Comparison of ENCODE assay signal across 1 cellular context in the genomic region with DNA sequence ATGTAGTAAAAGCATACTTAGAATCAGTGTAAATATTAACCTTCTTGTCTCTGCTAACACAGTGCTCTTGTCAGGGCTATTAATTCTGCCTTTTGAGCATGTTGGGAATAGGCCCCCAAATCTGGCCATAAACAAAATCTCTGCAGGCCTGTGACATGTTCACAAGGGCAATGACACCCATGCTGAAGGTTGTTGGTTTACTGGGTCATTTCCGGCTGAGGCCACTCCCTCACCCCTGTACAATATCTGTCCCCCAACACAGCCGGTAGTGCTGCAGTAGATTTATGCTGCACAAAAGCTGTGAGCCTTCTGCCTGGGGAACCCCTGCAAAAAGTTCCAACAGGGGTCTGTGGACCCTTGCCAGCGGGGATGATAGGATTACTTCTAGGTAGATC.
TF ChIP-seq lines count a peak whose summit lies in the region.

No MANE protein-coding gene starts in this region.

TF ChIP-seq in K562, 482 proteins besides CTCF, POLR2A, EP300 and RAD21:
- 0 out of 2 replicates have a peak, but pooled peaks have one; percentile 38 for TF ChIP-seq PHF21A (IDR thresholded peaks at IDR 0.05; ENCODE audit: borderline replicate concordance, low read depth)
